Comparison of ENCODE assay signal across 20 cellular contexts in the genomic region with DNA sequence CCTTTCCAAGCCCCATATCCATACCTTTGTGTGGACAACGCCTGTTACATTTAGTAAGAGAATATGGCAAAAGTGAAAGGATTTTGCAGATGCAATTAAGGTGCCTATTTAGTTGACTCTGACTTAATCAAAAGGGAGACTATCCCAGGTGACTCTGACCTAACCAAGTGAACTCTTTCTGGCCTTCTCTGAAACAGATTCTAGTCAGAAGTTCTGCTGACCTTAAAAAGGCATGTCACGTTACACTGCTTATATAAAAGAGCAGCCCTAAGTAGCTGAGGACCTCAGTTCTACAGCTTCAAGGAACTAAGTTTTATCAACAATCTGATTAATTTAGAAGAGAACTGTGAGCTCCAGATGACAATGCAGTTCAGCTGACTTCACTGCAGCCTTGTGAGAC. TPM values are rescaled to one million over a fixed set of nuclear protein-coding genes. Genes with fewer than 3 reads are reported as not detected.
A peak's percentile ranks its signal among the peaks of the same experiment; 100 is the strongest.
DNase-seq lines count a peak whose midpoint lies in the region; ATAC-seq and TF ChIP-seq lines count a peak whose summit lies in the region.
"Had no signal": no experiment of that assay in that cellular context is flagged by ENCODE, and none has a peak within 500 bp of the region (broad histone marks: within the 10 kb centered on the region; RNA-seq: fewer than 3 reads in every experiment).

No MANE protein-coding gene starts in this region.

- TF ChIP-seq CTCF in natural killer cell (IDR thresholded peaks at IDR 0.05) (no peak), BE2C (IDR thresholded peaks at IDR 0.05; ENCODE audit: low read depth, low read length) (no peak)

- intact Hi-C loops in natural killer cell (cut with micrococcal nuclease) = no loop called here
- intact Hi-C loops in naive thymus-derived CD4-positive, alpha-beta T cell (cut with micrococcal nuclease) = no loop called here

- no peak overlapping the region for H3K4me3 ChIP-seq in naive thymus-derived CD4-positive, alpha-beta T cell (ENCODE audit: low read length)
- no peak overlapping the region for H3K4me3 ChIP-seq in BE2C (ENCODE audit: low read depth, low read length)
- H3K4me3 ChIP-seq: MG63, SJSA1 had no signal

- DNase-seq in natural killer cell treated with Interleukin-12 subunit alpha and Interleukin-12 subunit beta and Interleukin-15 and Interleukin-18, amount 100 ng/mL, for 72 hours (ENCODE audit: low spot score) = no peak
- DNase-seq in natural killer cell (no peak), HEK293T (ENCODE audit: extremely low spot score) (no peak), CD1c-positive myeloid dendritic cell (ENCODE audit: extremely low spot score) (no peak), globus pallidus (ENCODE audit: low spot score) (no peak), BE2C (no peak)
- DNase-seq in central memory CD8-positive, alpha-beta T cell (ENCODE audit: low spot score in 2 of 2) = no peak
- DNase-seq in naive thymus-derived CD4-positive, alpha-beta T cell = no peak
- DNase-seq: Caco-2; CD4-positive, CD25-positive, alpha-beta regulatory T cell; DMS153; HCEC 1CT; MG63; NCI-H1092; NCI-H146; NCI-H2081; NCI-H748 treated with DMSO at 0.1 percent for 48 hours; RPMI8226 had no signal

- H3K9me3 ChIP-seq in naive thymus-derived CD4-positive, alpha-beta T cell (ENCODE audit: control insufficient read depth in 2 of 3, low read length in 3 of 3) = no peaks in the 10 kb centered on the region
- H3K9me3 ChIP-seq in BE2C = no peaks in the 10 kb centered on the region
- H3K9me3 ChIP-seq: Caco-2, MG63, SJSA1 had no signal

- peaks cover 15 to 31% of the 10 kb centered on the region in 2 donors for H3K4me1 Mint-ChIP-seq in natural killer cell treated with Interleukin-12 subunit alpha and Interleukin-12 subunit beta and Interleukin-15 and Interleukin-18, amount 100 ng/mL, for 72 hours (ENCODE audit: low read depth in 2 of 2)
- peaks cover 28 to 29% of the 10 kb centered on the region in 2 donors for H3K4me1 Mint-ChIP-seq in natural killer cell
- H3K4me1 Mint-ChIP-seq in central memory CD8-positive, alpha-beta T cell = peaks cover 32% of the 10 kb centered on the region
- H3K4me1 Mint-ChIP-seq in naive thymus-derived CD4-positive, alpha-beta T cell = peaks cover 8 to 46% (median 27%) of the 10 kb centered on the region in 7 donors

- H3K27ac ChIP-seq in naive thymus-derived CD4-positive, alpha-beta T cell (ENCODE audit: low read depth, low read length) = no peak overlapping the region
- H3K27ac ChIP-seq: SJSA1 had no signal

- peaks cover 16% of the 10 kb centered on the region for H3K36me3 Mint-ChIP-seq in natural killer cell treated with Interleukin-12 subunit alpha and Interleukin-12 subunit beta and Interleukin-15 and Interleukin-18, amount 100 ng/mL, for 72 hours
- H3K36me3 Mint-ChIP-seq in natural killer cell = peaks cover 7% of the 10 kb centered on the region
- H3K36me3 Mint-ChIP-seq in central memory CD8-positive, alpha-beta T cell (ENCODE audit: insufficient read depth) = peaks cover 14% of the 10 kb centered on the region
- peaks cover 0 to 23% (median 0%) of the 10 kb centered on the region in 5 donors for H3K36me3 Mint-ChIP-seq in naive thymus-derived CD4-positive, alpha-beta T cell

- H3K27me3 ChIP-seq in naive thymus-derived CD4-positive, alpha-beta T cell (ENCODE audit: control insufficient read depth in 2 of 2, insufficient read depth in 2 of 2, low read length in 2 of 2) = no peaks in the 10 kb centered on the region
- no peaks in the 10 kb centered on the region for H3K27me3 ChIP-seq in BE2C
- H3K27me3 ChIP-seq: MG63, SJSA1 had no signal

- H3K27me3 Mint-ChIP-seq in natural killer cell treated with Interleukin-12 subunit alpha and Interleukin-12 subunit beta and Interleukin-15 and Interleukin-18, amount 100 ng/mL, for 72 hours = no peaks in the 10 kb centered on the region
- H3K27me3 Mint-ChIP-seq in natural killer cell (ENCODE audit: low read depth in 2 of 2) = no peaks in the 10 kb centered on the region
- H3K27me3 Mint-ChIP-seq in central memory CD8-positive, alpha-beta T cell = no peaks in the 10 kb centered on the region
- H3K27me3 Mint-ChIP-seq in naive thymus-derived CD4-positive, alpha-beta T cell = no peaks in the 10 kb centered on the region
- H3K27me3 Mint-ChIP-seq: CD4-positive, CD25-positive, alpha-beta regulatory T cell had no signal

- CTCF ChIA-PET in naive thymus-derived CD4-positive, alpha-beta T cell (lab: Charles Lee) = interaction anchor here (1.0 kb wide), 1 partner anchor 16 kb away, joined by 3 read pairs; no protein-coding TSS in a partner anchor
- CTCF ChIA-PET in HEK293T (lab: Yijun Ruan, JAX) = no interaction called here

- H3K9me3 Mint-ChIP-seq in natural killer cell treated with Interleukin-12 subunit alpha and Interleukin-12 subunit beta and Interleukin-15 and Interleukin-18, amount 100 ng/mL, for 72 hours = no peaks in the 10 kb centered on the region
- H3K9me3 Mint-ChIP-seq in natural killer cell = no peaks in the 10 kb centered on the region
- H3K9me3 Mint-ChIP-seq in central memory CD8-positive, alpha-beta T cell = no peaks in the 10 kb centered on the region
- H3K9me3 Mint-ChIP-seq in naive thymus-derived CD4-positive, alpha-beta T cell = no peaks in the 10 kb centered on the region

- peak overlapping the region; percentile 24 to 29 for H3K27ac Mint-ChIP-seq in natural killer cell treated with Interleukin-12 subunit alpha and Interleukin-12 subunit beta and Interleukin-15 and Interleukin-18, amount 100 ng/mL, for 72 hours
- peak overlapping the region in 1 of 2 donors; percentile 51 for H3K27ac Mint-ChIP-seq in natural killer cell
- H3K27ac Mint-ChIP-seq in central memory CD8-positive, alpha-beta T cell (ENCODE audit: low read depth) = peak overlapping the region; percentile 64
- peak overlapping the region in 5 of 9 donors; percentile 5 to 59 (median 12) for H3K27ac Mint-ChIP-seq in naive thymus-derived CD4-positive, alpha-beta T cell

- H3K36me3 ChIP-seq in naive thymus-derived CD4-positive, alpha-beta T cell (ENCODE audit: control insufficient read depth in 2 of 3, insufficient read depth in 3 of 3, low read length in 3 of 3) = no peaks in the 10 kb centered on the region
- H3K36me3 ChIP-seq in BE2C = peaks cover 3% of the 10 kb centered on the region

- POLR2A ChIA-PET in naive thymus-derived CD4-positive, alpha-beta T cell (lab: Charles Lee) = interaction anchor here (1.5 kb wide), 1 partner anchor 233 kb away, joined by 5 read pairs; a partner anchor contains a TSS
- POLR2A ChIA-PET in HEK293T (lab: Yijun Ruan, JAX) = no interaction called here

- ATAC-seq in natural killer cell treated with Interleukin-12 subunit alpha and Interleukin-12 subunit beta and Interleukin-15 and Interleukin-18, amount 100 ng/mL, for 72 hours = no peak
- no peak for ATAC-seq in natural killer cell
- ATAC-seq in central memory CD8-positive, alpha-beta T cell (replicated peaks; ENCODE audit: extremely low read depth, poor library complexity, severe bottlenecking) = no peak
- no peak for ATAC-seq in naive thymus-derived CD4-positive, alpha-beta T cell

- H3K4me1 ChIP-seq in naive thymus-derived CD4-positive, alpha-beta T cell (ENCODE audit: control insufficient read depth in 2 of 2, insufficient read depth in 2 of 2, low read length in 2 of 2) = no peaks in the 10 kb centered on the region
- no peaks in the 10 kb centered on the region for H3K4me1 ChIP-seq in BE2C
- H3K4me1 ChIP-seq: Caco-2 had no signal

- H3K4me3 Mint-ChIP-seq in natural killer cell treated with Interleukin-12 subunit alpha and Interleukin-12 subunit beta and Interleukin-15 and Interleukin-18, amount 100 ng/mL, for 72 hours = no peak overlapping the region
- H3K4me3 Mint-ChIP-seq in natural killer cell = no peak overlapping the region
- H3K4me3 Mint-ChIP-seq in central memory CD8-positive, alpha-beta T cell = no peak overlapping the region
- H3K4me3 Mint-ChIP-seq in naive thymus-derived CD4-positive, alpha-beta T cell = no peak overlapping the region
- H3K4me3 Mint-ChIP-seq: CD4-positive, CD25-positive, alpha-beta regulatory T cell had no signal

TF ChIP-seq in HEK293T, 16 proteins besides CTCF, POLR2A, EP300 and RAD21 (continues in another document):
- no peak for TF ChIP-seq ZNF384 (IDR thresholded peaks at IDR 0.05)
- TF ChIP-seq, protein P1, sequence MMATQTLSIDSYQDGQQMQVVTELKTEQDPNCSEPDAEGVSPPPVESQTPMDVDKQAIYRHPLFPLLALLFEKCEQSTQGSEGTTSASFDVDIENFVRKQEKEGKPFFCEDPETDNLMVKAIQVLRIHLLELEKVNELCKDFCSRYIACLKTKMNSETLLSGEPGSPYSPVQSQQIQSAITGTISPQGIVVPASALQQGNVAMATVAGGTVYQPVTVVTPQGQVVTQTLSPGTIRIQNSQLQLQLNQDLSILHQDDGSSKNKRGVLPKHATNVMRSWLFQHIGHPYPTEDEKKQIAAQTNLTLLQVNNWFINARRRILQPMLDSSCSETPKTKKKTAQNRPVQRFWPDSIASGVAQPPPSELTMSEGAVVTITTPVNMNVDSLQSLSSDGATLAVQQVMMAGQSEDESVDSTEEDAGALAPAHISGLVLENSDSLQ (IDR thresholded peaks at IDR 0.05) = no peak
- TF ChIP-seq ELF4 (IDR thresholded peaks at IDR 0.05) = no peak
- no peak for TF ChIP-seq SP1 (IDR thresholded peaks at IDR 0.05)
- TF ChIP-seq TARDBP (IDR thresholded peaks at IDR 0.05) = no peak
- no peak for TF ChIP-seq ARNT (IDR thresholded peaks at IDR 0.05)
- TF ChIP-seq SUZ12 (IDR thresholded peaks at IDR 0.05) = no peak
- TF ChIP-seq FOXM1 (IDR thresholded peaks at IDR 0.05; ENCODE audit: borderline replicate concordance) = no peak
- no peak for TF ChIP-seq FOXA1 (IDR thresholded peaks at IDR 0.05)
- no peak for TF ChIP-seq CTBP1 (IDR thresholded peaks at IDR 0.05; ENCODE audit: borderline replicate concordance)
- TF ChIP-seq FOXK2 (IDR thresholded peaks at IDR 0.05) = no peak
- no peak for TF ChIP-seq HDGF (IDR thresholded peaks at IDR 0.05; ENCODE audit: borderline replicate concordance)
- TF ChIP-seq BHLHE40 (IDR thresholded peaks at IDR 0.05; ENCODE audit: borderline replicate concordance) = no peak
- no peak for TF ChIP-seq LEF1 (IDR thresholded peaks at IDR 0.05; ENCODE audit: borderline replicate concordance)

RNA-seq across cellular contexts. Expression of a gene that starts 5.7 kb away (rescaled TPM):
- total RNA-seq in natural killer cell treated with Interleukin-12 subunit alpha and Interleukin-12 subunit beta and Interleukin-15 and Interleukin-18, amount 100 ng/mL, for 72 hours = 10 to 100 TPM in 1 of 2 donors, 1 to 10 TPM in 1; 6.1 to 11.1 TPM
- total RNA-seq in natural killer cell = 1 to 10 TPM in 2 of 3 donors, under 1 TPM in 1; 0.61 to 1.4 (median 1.3) TPM
- 1 to 10 TPM in 4 of 5 experiments, under 1 TPM in 1; 0.93 to 3.7 (median 1.9) TPM for total RNA-seq in naive thymus-derived CD4-positive, alpha-beta T cell
- under 1 TPM; 0.14 to 0.60 TPM for polyA plus RNA-seq in naive thymus-derived CD4-positive, alpha-beta T cell
- polyA plus RNA-seq in BE2C (2012; ENCODE audit: insufficient read depth, insufficient read length, low read depth) = not detected
- total RNA-seq: NCI-H460 had no signal

RNA-seq across cellular contexts. Expression of a gene that starts 17.9 kb away (rescaled TPM):
- total RNA-seq in natural killer cell treated with Interleukin-12 subunit alpha and Interleukin-12 subunit beta and Interleukin-15 and Interleukin-18, amount 100 ng/mL, for 72 hours = 10 to 100 TPM; 61.6 to 76.1 TPM
- 10 to 100 TPM; 40.6 to 48.8 (median 48.1) TPM for total RNA-seq in natural killer cell
- total RNA-seq in naive thymus-derived CD4-positive, alpha-beta T cell = 10 to 100 TPM; 41.7 to 58.0 (median 47.5) TPM
- 10 to 100 TPM; 31.5 to 42.9 TPM for polyA plus RNA-seq in naive thymus-derived CD4-positive, alpha-beta T cell
- 69.5 TPM for polyA plus RNA-seq in BE2C (2012; ENCODE audit: insufficient read depth, insufficient read length, low read depth)
